ENCODE assay signal across 8 cellular contexts in genomic region chr1:178768423-178768822, GRCh38. TPM values are rescaled to one million over a fixed set of nuclear protein-coding genes. Genes with fewer than 3 reads are reported as not detected.
A peak's percentile ranks its signal among the peaks of the same experiment; 100 is the strongest.
DNase-seq lines count a peak whose midpoint lies in the region; ATAC-seq and TF ChIP-seq lines count a peak whose summit lies in the region.

No MANE protein-coding gene starts in this region.

- peak; percentile 60 for TF ChIP-seq CTCF in CD4-positive, alpha-beta T cell (IDR thresholded peaks at IDR 0.05)
- TF ChIP-seq CTCF in astrocyte of the spinal cord (IDR thresholded peaks at IDR 0.05; ENCODE audit: low read depth, low read length): peak; percentile 79

- H3K27me3 ChIP-seq in CD4-positive, alpha-beta T cell (ENCODE audit: control insufficient read depth, insufficient read depth, low read length): no peaks in the 10 kb centered on the region

- intact Hi-C loops in CD4-positive, alpha-beta T cell (cut with DNase I, micrococcal nuclease): no loop called here
- intact Hi-C loops in left colon (cut with DNase I, micrococcal nuclease): no loop called here

- ATAC-seq in CD4-positive, alpha-beta T cell (ENCODE audit: poor library complexity): no peak
- ATAC-seq in GM18519 (IDR thresholded peaks at IDR 0.05; ENCODE audit: low FRiP score, unreplicated experiment): peak; percentile 64
- ATAC-seq in left colon: peak; percentile 26
- no peak for ATAC-seq in GM19455 (IDR thresholded peaks at IDR 0.05; ENCODE audit: unreplicated experiment)

- H3K27me3 Mint-ChIP-seq in CD4-positive, alpha-beta T cell: no peaks in the 10 kb centered on the region

- H3K27ac ChIP-seq in CD4-positive, alpha-beta T cell (ENCODE audit: low read depth, low read length): no peak overlapping the region

- DNase-seq in CD4-positive, alpha-beta T cell: no peak
- DNase-seq in NCI-H526 treated with DMSO at 0.1 percent for 48 hours (lab: John Stamatoyannopoulos, UW): peak; percentile 23
- peak; percentile 22 for DNase-seq in astrocyte of the spinal cord (ENCODE audit: low read depth, low spot score)
- DNase-seq in left colon: no peak
- DNase-seq in DMS114 treated with DMSO at 0.1 percent for 48 hours (lab: John Stamatoyannopoulos, UW; ENCODE audit: unreplicated experiment): no peak
- DNase-seq in HT-29 (ENCODE audit: low spot score): no peak

- H3K9me3 ChIP-seq in CD4-positive, alpha-beta T cell (ENCODE audit: control insufficient read depth, low read length): peaks cover 13% of the 10 kb centered on the region

- peaks cover 63% of the 10 kb centered on the region for H3K36me3 Mint-ChIP-seq in CD4-positive, alpha-beta T cell (ENCODE audit: low read depth)

- in situ Hi-C loops in astrocyte of the spinal cord (cut with HindIII; ENCODE audit: low sequenced_read_pairs): no loop called here

- H3K4me3 Mint-ChIP-seq in CD4-positive, alpha-beta T cell: no peak overlapping the region

- no peak overlapping the region for H3K27ac Mint-ChIP-seq in CD4-positive, alpha-beta T cell

- POLR2A ChIA-PET in CD4-positive, alpha-beta T cell (lab: Charles Lee): no interaction called here

- H3K4me1 Mint-ChIP-seq in CD4-positive, alpha-beta T cell (ENCODE audit: low read depth): no peaks in the 10 kb centered on the region

- peaks cover 14% of the 10 kb centered on the region for H3K9me3 Mint-ChIP-seq in CD4-positive, alpha-beta T cell

- CTCF ChIA-PET in CD4-positive, alpha-beta T cell (lab: Charles Lee): interaction anchor here (0.8 to 0.9 kb wide), 2 partner anchors 19 to 20 kb away, joined by 3 read pairs; no protein-coding TSS in a partner anchor

- H3K4me3 ChIP-seq in astrocyte of the spinal cord (ENCODE audit: low read depth, low read length): no peak overlapping the region

RNA-seq across cellular contexts. Expression of gene RALGPS2, which starts 43.4 kb away (rescaled TPM):
- 10 to 100 TPM in 1 of 2 experiments, 1 to 10 TPM in 1; 8.6 to 10.8 TPM for total RNA-seq in CD4-positive, alpha-beta T cell
- 10 to 100 TPM; 31.4 to 36.3 TPM for total RNA-seq in left colon
- total RNA-seq in HT-29 (2014; rRNA removed; shearing (Covaris generic)): 11.3 and 11.6 TPM in 2 replicates

Comparison
In these comparisons a context has a peak if more than half of its experiments do, and no peak if none do; other contexts are left out.
1. ATAC-seq: peak in GM18519 (single experiment) and left colon (single experiment); none in CD4-positive, alpha-beta T cell (single experiment) and GM19455 (single experiment).
2. DNase-seq: peak in NCI-H526 treated with DMSO at 0.1 percent for 48 hours (single experiment) and astrocyte of the spinal cord (single experiment); none in CD4-positive, alpha-beta T cell (0 of 10), left colon (0 of 2), DMS114 treated with DMSO at 0.1 percent for 48 hours (single experiment) and HT-29 (single experiment).